1 cellular context compared by ENCODE assay signal in the genomic region with DNA sequence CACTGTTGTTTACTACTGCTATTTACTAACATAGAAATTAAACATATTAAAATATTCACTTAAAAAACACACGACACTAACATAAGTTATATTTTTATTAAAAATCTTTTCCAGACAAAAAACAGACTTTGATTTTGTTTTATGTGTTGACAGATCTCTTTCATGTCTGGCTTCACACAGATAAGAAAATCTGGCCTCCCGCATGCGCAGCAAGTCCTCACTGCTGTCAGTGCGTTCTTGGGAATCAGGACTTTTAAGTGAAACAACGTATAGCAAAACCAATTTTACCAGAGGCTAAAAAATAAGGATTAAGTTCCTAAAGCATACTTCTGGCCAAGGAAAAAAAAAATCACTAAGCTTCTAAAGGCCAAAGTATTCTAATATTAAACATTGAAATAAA.
TF ChIP-seq lines count a peak whose summit lies in the region.

No MANE protein-coding gene starts in this region.

TF ChIP-seq in H1, 55 proteins besides CTCF, POLR2A, EP300 and RAD21:
- TF ChIP-seq NRF1 (IDR thresholded peaks at IDR 0.05; ENCODE audit: low read depth, low read length) (peak; percentile 37; the same call in 1 of the 2 replicates), PHF8 (conservative IDR thresholded peaks at IDR 0.05; ENCODE audit: low read depth, low read length) (no peak), EGR1 (IDR thresholded peaks at IDR 0.05; ENCODE audit: borderline replicate concordance, low read depth, low read length) (no peak)
